17 cellular contexts compared by ENCODE assay signal in the genomic region with DNA sequence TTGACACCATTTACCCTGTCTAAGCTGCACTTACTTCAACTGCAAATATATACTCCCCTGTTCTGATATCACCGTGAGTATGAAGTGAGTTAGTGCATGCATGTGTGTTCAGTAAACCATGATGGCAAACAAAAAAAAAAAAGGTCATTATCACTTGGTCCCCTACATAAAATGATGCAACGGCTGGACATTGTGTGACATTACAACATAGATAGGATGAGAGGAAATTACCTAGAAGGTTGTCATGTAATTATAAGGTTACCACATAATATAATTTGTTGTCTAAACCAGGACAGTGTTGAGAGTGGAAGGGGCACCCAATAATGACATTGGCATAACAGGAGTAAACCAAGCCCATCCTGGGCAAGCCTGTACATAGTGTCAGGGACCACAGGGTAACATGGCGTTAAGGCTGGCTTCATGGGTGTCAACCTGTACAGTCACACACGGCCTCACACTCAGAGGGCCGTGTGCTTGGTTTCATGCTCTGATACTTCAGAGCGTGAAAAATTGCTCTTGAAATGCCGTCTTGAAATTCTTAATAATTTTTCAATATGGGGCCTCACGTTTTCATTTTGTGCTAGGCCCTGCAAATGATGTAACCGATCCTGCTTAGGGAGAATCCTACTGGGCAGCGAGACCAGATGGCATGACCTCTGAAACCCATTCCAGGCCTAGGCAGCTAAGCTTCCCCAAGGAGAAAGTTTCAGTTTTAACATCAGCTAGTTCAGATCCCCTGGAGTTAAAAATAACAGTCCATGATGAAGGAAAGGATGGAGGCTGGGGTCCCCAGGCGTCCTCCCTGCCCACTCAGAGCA.
DNase-seq lines count a peak whose midpoint lies in the region; ATAC-seq, FAIRE-seq and TF ChIP-seq lines count a peak whose summit lies in the region.
"Had no signal": no experiment of that assay in that cellular context is flagged by ENCODE, and none has a peak within 500 bp of the region (broad histone marks: within the 10 kb centered on the region; RNA-seq: fewer than 3 reads in every experiment).

No MANE protein-coding gene starts in this region.

- H3K27ac Mint-ChIP-seq in GM23338, result no peak overlapping the region
- peak overlapping the region; percentile 88 for H3K27ac Mint-ChIP-seq in neural progenitor cell
- H3K27ac Mint-ChIP-seq: IgD-negative memory B cell had no signal

- peaks cover 52% of the 10 kb centered on the region for H3K4me1 Mint-ChIP-seq in GM23338
- peaks cover 44% of the 10 kb centered on the region for H3K4me1 Mint-ChIP-seq in neural progenitor cell
- H3K4me1 Mint-ChIP-seq: IgD-negative memory B cell had no signal

- H3K4me3 ChIP-seq in GM23338 (no peak overlapping the region), K562 (no peak overlapping the region), neural progenitor cell (no peak overlapping the region)
- H3K4me3 ChIP-seq: GM12878, PC-9 had no signal

- no peak overlapping the region for H3K27ac ChIP-seq in GM23338 (ENCODE audit: low read depth)
- no peak overlapping the region for H3K27ac ChIP-seq in K562 (ENCODE audit: extremely low read depth, low read depth, low read length)
- no peak overlapping the region for H3K27ac ChIP-seq in neural progenitor cell
- H3K27ac ChIP-seq: PC-9 had no signal

- no peaks in the 10 kb centered on the region for H3K36me3 ChIP-seq in GM23338 (ENCODE audit: insufficient read depth)
- no peaks in the 10 kb centered on the region for H3K36me3 ChIP-seq in K562 (ENCODE audit: control insufficient read depth, insufficient read depth, low read length)
- no peaks in the 10 kb centered on the region for H3K36me3 ChIP-seq in neural progenitor cell

- H3K4me2 ChIP-seq in GM23338 (no peak overlapping the region), K562 (ENCODE audit: insufficient read depth, low read length) (no peak overlapping the region), neural progenitor cell (no peak overlapping the region)
- H3K4me2 ChIP-seq: PC-9 had no signal

- intact Hi-C loops in K562 (cut with micrococcal nuclease), result no loop called here

- H4K20me1 ChIP-seq in GM23338 (replicated peaks; ENCODE audit: insufficient read depth), result no peaks in the 10 kb centered on the region
- H4K20me1 ChIP-seq in K562 (replicated peaks; ENCODE audit: control insufficient read depth, insufficient read depth, low read length), result no peaks in the 10 kb centered on the region
- no peaks in the 10 kb centered on the region for H4K20me1 ChIP-seq in neural progenitor cell (ENCODE audit: low read depth)

- DNase-seq in GM23338 (ENCODE audit: low spot score), result no peak
- no peak for DNase-seq in K562 (ENCODE audit: extremely low read depth in 1 of 4, low spot score in 3 of 4)
- DNase-seq in left lobe of liver (ENCODE audit: low spot score), result no peak
- no peak for DNase-seq in neural progenitor cell (ENCODE audit: low spot score)
- no peak for DNase-seq in omental fat pad (ENCODE audit: low spot score)
- DNase-seq in activated T-cell treated with anti-CD3 and anti-CD28 coated beads, Interleukin-2, amount 50 U/mL, for 48 hours, result no peak
- DNase-seq in KG1 (lab: John Stamatoyannopoulos, UW), result no peak
- DNase-seq: GDM1, NCI-H187 treated with DMSO at 0.1 percent for 48 hours, NCI-H2171, NCI-H774, PC-9 had no signal

- H3K79me2 ChIP-seq in GM23338 (replicated peaks; ENCODE audit: insufficient read depth), result no peaks in the 10 kb centered on the region
- H3K79me2 ChIP-seq in K562 (ENCODE audit: control insufficient read depth, insufficient read depth, low read length), result no peaks in the 10 kb centered on the region
- no peaks in the 10 kb centered on the region for H3K79me2 ChIP-seq in neural progenitor cell (ENCODE audit: low read depth)

- no peaks in the 10 kb centered on the region for H3K9me3 ChIP-seq in K562 (replicated peaks; ENCODE audit: control insufficient read depth, insufficient read depth, low read depth, low read length)
- no peaks in the 10 kb centered on the region for H3K9me3 ChIP-seq in neural progenitor cell (ENCODE audit: low read depth)

- H3K27me3 ChIP-seq in GM23338 (ENCODE audit: insufficient read depth), result no peaks in the 10 kb centered on the region
- peaks cover 4 to 22% of the 10 kb centered on the region in 2 experiments; a peak in 3 of 5 replicates for H3K27me3 ChIP-seq in K562 (ENCODE audit: control insufficient read depth in 2 of 2, insufficient read depth in 2 of 2, low read length in 2 of 2)
- no peaks in the 10 kb centered on the region for H3K27me3 ChIP-seq in neural progenitor cell

- H3K9me3 Mint-ChIP-seq in GM23338 (peaks cover 8% of the 10 kb centered on the region; the same call in 2 of the 3 replicates), neural progenitor cell (peaks cover 17% of the 10 kb centered on the region)

- no peaks in the 10 kb centered on the region for H3K9me1 ChIP-seq in K562 (ENCODE audit: control insufficient read depth, insufficient read depth, low read length)

- 9% methylated on average over 11 of the region's 11 CpGs for WGBS in K562 (ENCODE audit: insufficient coverage, low coverage, missing lambda C conversion rate)

- no TSS peak for BruUV-seq in K562 (replicated peaks; lab: Mats Ljungman, UMichigan)

- peaks cover 29% of the 10 kb centered on the region for H3K4me1 ChIP-seq in GM23338 (ENCODE audit: insufficient read depth)
- H3K4me1 ChIP-seq in K562 (replicated peaks in 1 of 2; ENCODE audit: control insufficient read depth in 2 of 2, insufficient read depth in 2 of 2, low read length in 2 of 2), result no peaks in the 10 kb centered on the region
- peaks cover 29% of the 10 kb centered on the region for H3K4me1 ChIP-seq in neural progenitor cell

- peak overlapping the region; percentile 1; the same call in 1 of the 2 replicates for H2AFZ ChIP-seq in GM23338
- no peak overlapping the region for H2AFZ ChIP-seq in K562 (ENCODE audit: low read depth, low read length)
- peak overlapping the region; percentile 31 for H2AFZ ChIP-seq in neural progenitor cell (replicated peaks)
- H2AFZ ChIP-seq: PC-9 had no signal

- TF ChIP-seq POLR2A in K562 (conservative IDR thresholded peaks at IDR 0.05), result no peak

- no peak for ATAC-seq in GM23338
- no peak; the same call in 2 of the 3 replicates for ATAC-seq in K562
- peak; percentile 50 for ATAC-seq in left lobe of liver
- no peak for ATAC-seq in omental fat pad (ENCODE audit: low FRiP score)
- ATAC-seq in HG03108 (IDR thresholded peaks at IDR 0.05; ENCODE audit: unreplicated experiment), result no peak

- no peak for TF ChIP-seq EP300 in K562 (IDR thresholded peaks at IDR 0.05; ENCODE audit: low read length)

- no peak for TF ChIP-seq RAD21 in K562 (CRISPR knock-in tag; conservative IDR thresholded peaks at IDR 0.05 in 1 of 2, IDR thresholded peaks at IDR 0.05 in 1 of 2)

- FAIRE-seq in K562 (lab: Jason Lieb, UNC), result no peak
- FAIRE-seq: A204.1, GM12878, H54 had no signal

- no peaks in the 10 kb centered on the region for H3F3A ChIP-seq in GM23338 (replicated peaks; ENCODE audit: low read depth)
- no peaks in the 10 kb centered on the region for H3F3A ChIP-seq in neural progenitor cell (ENCODE audit: low read depth)

- no peak overlapping the region for H3K9ac ChIP-seq in K562 (ENCODE audit: insufficient read depth in 1 of 2, low read depth in 2 of 2, low read length in 2 of 2)
- H3K9ac ChIP-seq in neural progenitor cell, result no peak overlapping the region

- H3K9me2 ChIP-seq in GM23338 (ENCODE audit: insufficient read depth), result peaks cover 5% of the 10 kb centered on the region; the same call in 1 of the 2 replicates

- H3K36me3 Mint-ChIP-seq in GM23338 (ENCODE audit: low read depth) (no peaks in the 10 kb centered on the region; the same call in 2 of the 3 replicates), neural progenitor cell (no peaks in the 10 kb centered on the region)
- H3K36me3 Mint-ChIP-seq: IgD-negative memory B cell had no signal

- POLR2A ChIA-PET in K562 (lab: Yijun Ruan, JAX), result interaction anchor here (0.7 kb wide), 1 partner anchor 19 kb away, joined by 4 read pairs; no protein-coding TSS in a partner anchor

- H3K4me3 Mint-ChIP-seq in GM23338 (no peak overlapping the region), neural progenitor cell (no peak overlapping the region)
- H3K4me3 Mint-ChIP-seq: IgD-negative memory B cell had no signal

- in situ Hi-C loops in K562 (cut with MboI), result no loop called here

- no peak for TF ChIP-seq CTCF in GM23338 (conservative IDR thresholded peaks at IDR 0.05; ENCODE audit: low read depth in 2 of 2)
- no peak for TF ChIP-seq CTCF in K562 (IDR thresholded peaks at IDR 0.05 in 2 of 3, conservative IDR thresholded peaks at IDR 0.05 in 1 of 3; ENCODE audit: insufficient read depth in 2 of 3, low read depth in 1 of 3, low read length in 3 of 3)
- TF ChIP-seq CTCF in neural progenitor cell (IDR thresholded peaks at IDR 0.05), result no peak
- no peak for TF ChIP-seq CTCF in omental fat pad (IDR thresholded peaks at IDR 0.05)

- H3K27me3 Mint-ChIP-seq in GM23338 (ENCODE audit: insufficient read depth, low read depth, poor library complexity) (peaks cover 12% of the 10 kb centered on the region), neural progenitor cell (ENCODE audit: insufficient read depth, low read depth) (peaks cover 18% of the 10 kb centered on the region)

- CTCF ChIA-PET in K562 (lab: Yijun Ruan, JAX; ENCODE audit: low intra/inter-chr PET ratio), result no interaction called here

TF ChIP-seq in GM23338, 12 proteins besides CTCF, POLR2A, EP300 and RAD21 (continues in another document):
- no peak for TF ChIP-seq EZH2 (IDR thresholded peaks at IDR 0.05; ENCODE audit: low read depth, unreplicated experiment)

TF ChIP-seq in K562, 482 proteins besides CTCF, POLR2A, EP300 and RAD21 (continues in another document):
- TF ChIP-seq PHTF2 (CRISPR knock-in tag; IDR thresholded peaks at IDR 0.05) (no peak), CHD2 (IDR thresholded peaks at IDR 0.05; ENCODE audit: low read depth, low read length) (no peak), ATF7 (IDR thresholded peaks at IDR 0.05) (peak; percentile 17; the same call in 1 of the 2 replicates), TRIM24 (IDR thresholded peaks at IDR 0.05) (peak; percentile 74; a peak in 2 of 4 replicates), CEBPG (CRISPR knock-in tag; IDR thresholded peaks at IDR 0.05) (no peak), CEBPG (tag; conservative IDR thresholded peaks at IDR 0.05 in 1 of 2, IDR thresholded peaks at IDR 0.05 in 1 of 2) (peak; percentile 56 to 95), ATF3 (IDR thresholded peaks at IDR 0.05) (peak; percentile 63), ATF3 (CRISPR knock-in tag; conservative IDR thresholded peaks at IDR 0.05) (no peak), OTX1 (CRISPR knock-in tag; IDR thresholded peaks at IDR 0.05) (no peak), ZNF589 (CRISPR knock-in tag; IDR thresholded peaks at IDR 0.05; ENCODE audit: low read depth) (peak; percentile 85), ZNF584 (CRISPR knock-in tag; IDR thresholded peaks at IDR 0.05; ENCODE audit: low read depth) (peak; percentile 55; the same call in 1 of the 2 replicates)
